Comparison of ENCODE assay signal across 8 cellular contexts in genomic region chr14:45135181-45135580, GRCh38. TPM values are rescaled to one million over a fixed set of nuclear protein-coding genes. Genes with fewer than 3 reads are reported as not detected.
DNase-seq lines count a peak whose midpoint lies in the region; ATAC-seq and TF ChIP-seq lines count a peak whose summit lies in the region.

No MANE protein-coding gene starts in this region.

- peaks cover 12% of the 10 kb centered on the region for H3K4me1 Mint-ChIP-seq in activated T-helper 17 cell treated with anti-CD3 and anti-CD28 coated beads, Interleukin-2, amount 50 U/mL, for 72 hours
- H3K4me1 Mint-ChIP-seq in stimulated activated memory B cell treated with anti-CD40 and anti-IgM and Interleukin-4, amounts not matched to agents 10 μg/mL and 1 μg/mL and 100 μg/mL, for 72 hours = peaks cover 49% of the 10 kb centered on the region

- peak overlapping the region; percentile 84 to 86 for H3K27ac ChIP-seq in right atrium auricular region

- H3K4me3 ChIP-seq in right atrium auricular region (peak overlapping the region; percentile 67 to 70), iPS-15b (ENCODE audit: low read depth, low read length) (peak overlapping the region; percentile 100)

- no peak for TF ChIP-seq CTCF in right atrium auricular region (IDR thresholded peaks at IDR 0.05)

- H3K36me3 ChIP-seq in right atrium auricular region (no peaks in the 10 kb centered on the region), iPS-15b (ENCODE audit: control insufficient read depth, insufficient read depth, low read length) (no peaks in the 10 kb centered on the region)

- H3K27me3 Mint-ChIP-seq in activated T-helper 17 cell treated with anti-CD3 and anti-CD28 coated beads, Interleukin-2, amount 50 U/mL, for 72 hours = no peaks in the 10 kb centered on the region
- H3K27me3 Mint-ChIP-seq in stimulated activated memory B cell treated with anti-CD40 and anti-IgM and Interleukin-4, amounts not matched to agents 10 μg/mL and 1 μg/mL and 100 μg/mL, for 72 hours = no peaks in the 10 kb centered on the region

- no peak for DNase-seq in right atrium auricular region (ENCODE audit: low spot score)
- no peak for DNase-seq in cardiac septum (ENCODE audit: low spot score)
- no peak for DNase-seq in NCI-H2227 treated with DMSO at 0.1 percent for 48 hours (lab: John Stamatoyannopoulos, UW)

- no peaks in the 10 kb centered on the region for H3K9me3 Mint-ChIP-seq in activated T-helper 17 cell treated with anti-CD3 and anti-CD28 coated beads, Interleukin-2, amount 50 U/mL, for 72 hours
- no peaks in the 10 kb centered on the region for H3K9me3 Mint-ChIP-seq in stimulated activated memory B cell treated with anti-CD40 and anti-IgM and Interleukin-4, amounts not matched to agents 10 μg/mL and 1 μg/mL and 100 μg/mL, for 72 hours

- ATAC-seq in activated T-helper 17 cell treated with anti-CD3 and anti-CD28 coated beads, Interleukin-2, amount 50 U/mL, for 72 hours (replicated peaks) = no peak
- ATAC-seq in stimulated activated memory B cell treated with anti-CD40 and anti-IgM and Interleukin-4, amounts not matched to agents 10 μg/mL and 1 μg/mL and 100 μg/mL, for 72 hours = no peak
- no peak for ATAC-seq in HG03139 (IDR thresholded peaks at IDR 0.05; ENCODE audit: unreplicated experiment)
- ATAC-seq in GM19351 (IDR thresholded peaks at IDR 0.05; ENCODE audit: unreplicated experiment) = no peak

- H3K27me3 ChIP-seq in right atrium auricular region = no peaks in the 10 kb centered on the region
- no peaks in the 10 kb centered on the region for H3K27me3 ChIP-seq in iPS-15b (ENCODE audit: control insufficient read depth, insufficient read depth, low read length)

- H3K27ac Mint-ChIP-seq in activated T-helper 17 cell treated with anti-CD3 and anti-CD28 coated beads, Interleukin-2, amount 50 U/mL, for 72 hours = peak overlapping the region; percentile 100
- H3K27ac Mint-ChIP-seq in stimulated activated memory B cell treated with anti-CD40 and anti-IgM and Interleukin-4, amounts not matched to agents 10 μg/mL and 1 μg/mL and 100 μg/mL, for 72 hours = peak overlapping the region; percentile 95

- H3K9me3 ChIP-seq in right atrium auricular region (no peaks in the 10 kb centered on the region), iPS-15b (ENCODE audit: control insufficient read depth, insufficient read depth, low read length) (no peaks in the 10 kb centered on the region)

- H3K4me1 ChIP-seq in right atrium auricular region = peaks cover 0 to 34% of the 10 kb centered on the region in 2 donors
- H3K4me1 ChIP-seq in iPS-15b (ENCODE audit: control insufficient read depth, insufficient read depth, low read length) = peaks cover 6% of the 10 kb centered on the region

- H3K36me3 Mint-ChIP-seq in activated T-helper 17 cell treated with anti-CD3 and anti-CD28 coated beads, Interleukin-2, amount 50 U/mL, for 72 hours (ENCODE audit: low read depth) = peaks cover 15% of the 10 kb centered on the region
- H3K36me3 Mint-ChIP-seq in stimulated activated memory B cell treated with anti-CD40 and anti-IgM and Interleukin-4, amounts not matched to agents 10 μg/mL and 1 μg/mL and 100 μg/mL, for 72 hours = no peaks in the 10 kb centered on the region

- H3K9ac ChIP-seq in iPS-15b (ENCODE audit: low read depth, low read length) = peak overlapping the region; percentile 47

- intact Hi-C loops in cardiac septum (cut with DNase I) = loop anchor here (2.0 to 5.0 kb wide), 3 partner anchors 50 to 132 kb away; partner anchors contain the start of genes MIS18BP1 and PRPF39

- peak overlapping the region; percentile 100 for H3K4me3 Mint-ChIP-seq in activated T-helper 17 cell treated with anti-CD3 and anti-CD28 coated beads, Interleukin-2, amount 50 U/mL, for 72 hours
- peak overlapping the region; percentile 100 for H3K4me3 Mint-ChIP-seq in stimulated activated memory B cell treated with anti-CD40 and anti-IgM and Interleukin-4, amounts not matched to agents 10 μg/mL and 1 μg/mL and 100 μg/mL, for 72 hours

RNA-seq across cellular contexts. Expression of gene FANCM, which starts 0.5 kb away (rescaled TPM):
- total RNA-seq in right atrium auricular region = 1 to 10 TPM; 1.9 to 3.9 TPM
- total RNA-seq in cardiac septum = 3.3 TPM
- total RNA-seq in activated T-helper 17 cell treated with anti-CD3 and anti-CD28 coated beads, Interleukin-2, amount 50 U/mL, for 72 hours = 10 to 100 TPM; 14.8 to 16.9 TPM

RNA-seq across cellular contexts. Expression of gene FKBP3, which starts 0.9 kb away (rescaled TPM):
- total RNA-seq in right atrium auricular region (10 to 100 TPM; 45.5 to 72.3 TPM), cardiac septum (81.4 TPM)
- total RNA-seq in activated T-helper 17 cell treated with anti-CD3 and anti-CD28 coated beads, Interleukin-2, amount 50 U/mL, for 72 hours = 10 to 100 TPM; 52.5 to 80.5 TPM

RNA-seq across cellular contexts. Expression of gene PRPF39, which starts 51.3 kb away (rescaled TPM):
- total RNA-seq in right atrium auricular region = 1 to 10 TPM; 7.8 to 8.0 TPM
- total RNA-seq in cardiac septum = 14.3 TPM
- total RNA-seq in activated T-helper 17 cell treated with anti-CD3 and anti-CD28 coated beads, Interleukin-2, amount 50 U/mL, for 72 hours = 10 to 100 TPM; 49.6 to 78.1 TPM
